Comparison of ENCODE assay signal across 1 cellular context in genomic region chr10:96402417-96403305, GRCh38.
TF ChIP-seq lines count a peak whose summit lies in the region.

No MANE protein-coding gene starts in this region.

TF ChIP-seq in GM23338, 12 proteins besides CTCF, POLR2A, EP300 and RAD21 (continued from another document):
- TF ChIP-seq ZNF462 (CRISPR knock-in tag; IDR thresholded peaks at IDR 0.05), result no peak
- no peak for TF ChIP-seq STAT1 (IDR thresholded peaks at IDR 0.05; ENCODE audit: unreplicated experiment)
- TF ChIP-seq JUNB (IDR thresholded peaks at IDR 0.05; ENCODE audit: unreplicated experiment), result no peak
- no peak for TF ChIP-seq ETS1 (IDR thresholded peaks at IDR 0.05)
- no peak for TF ChIP-seq CREB1 (CRISPR knock-in tag; IDR thresholded peaks at IDR 0.05; ENCODE audit: low read depth)
- no peak for TF ChIP-seq POLR2AphosphoS5 (IDR thresholded peaks at IDR 0.05; ENCODE audit: low read depth)
- no peak for TF ChIP-seq NANOG (IDR thresholded peaks at IDR 0.05; ENCODE audit: borderline replicate concordance)
- no peak for TF ChIP-seq EZH2phosphoT487 (IDR thresholded peaks at IDR 0.05; ENCODE audit: unreplicated experiment)
- TF ChIP-seq EZH2 (IDR thresholded peaks at IDR 0.05; ENCODE audit: low read depth, unreplicated experiment), result no peak
- TF ChIP-seq ZNF331 (CRISPR knock-in tag; IDR thresholded peaks at IDR 0.05; ENCODE audit: low read depth), result no peak
